ENCODE assay signal across 8 cellular contexts in genomic region chr2:231056453-231057416, GRCh38. TPM values are rescaled to one million over a fixed set of nuclear protein-coding genes. Genes with fewer than 3 reads are reported as not detected.
A peak's percentile ranks its signal among the peaks of the same experiment; 100 is the strongest.
DNase-seq lines count a peak whose midpoint lies in the region; ATAC-seq, FAIRE-seq and TF ChIP-seq lines count a peak whose summit lies in the region.

TSS of gene PSMD1 (plus strand) at chr2:231056867. CDS start at chr2:231057026, 159 bp downstream.

- H3K27me3 ChIP-seq in bronchial epithelial cell (ENCODE audit: control insufficient read depth, insufficient read depth, low read length): no peaks in the 10 kb centered on the region
- H3K27me3 ChIP-seq in smooth muscle cell (ENCODE audit: low read depth): no peaks in the 10 kb centered on the region

- no peaks in the 10 kb centered on the region for H3F3A ChIP-seq in smooth muscle cell (ENCODE audit: low read depth)

- peaks cover 19% of the 10 kb centered on the region for H3K4me1 ChIP-seq in smooth muscle cell (ENCODE audit: low read depth)

- H3K4me3 ChIP-seq in WI38 (ENCODE audit: low read depth, low read length): peak within 1 kb of the TSS; percentile 100
- peak within 1 kb of the TSS; percentile 97 for H3K4me3 ChIP-seq in bronchial epithelial cell (ENCODE audit: low read depth, low read length)
- H3K4me3 ChIP-seq in smooth muscle cell: peak within 1 kb of the TSS; percentile 86

- FAIRE-seq in bronchial epithelial cell (lab: Jason Lieb, UNC): no peak

- peak; percentile 56 for ATAC-seq in GM18873 (IDR thresholded peaks at IDR 0.05; ENCODE audit: low FRiP score, unreplicated experiment)
- peak; percentile 66 for ATAC-seq in HG03139 (IDR thresholded peaks at IDR 0.05; ENCODE audit: unreplicated experiment)

- no peaks in the 10 kb centered on the region for H3K9me3 ChIP-seq in smooth muscle cell (replicated peaks; ENCODE audit: low read depth)

- peaks cover 43% of the 10 kb centered on the region for H4K20me1 ChIP-seq in smooth muscle cell (ENCODE audit: low read depth)

- peak within 1 kb of the TSS; percentile 98 for H3K27ac ChIP-seq in smooth muscle cell (ENCODE audit: low read depth)

- TF ChIP-seq CTCF in WI38 (IDR thresholded peaks at IDR 0.05; ENCODE audit: low read depth, low read length) (peak; percentile 84), bronchial epithelial cell (IDR thresholded peaks at IDR 0.05; ENCODE audit: insufficient read depth, low read length, severe bottlenecking) (peak; percentile 95), smooth muscle cell (IDR thresholded peaks at IDR 0.05; ENCODE audit: borderline replicate concordance, insufficient read depth, poor library complexity, severe bottlenecking) (peak; percentile 90)

- peak within 1 kb of the TSS; percentile 75 for H2AFZ ChIP-seq in smooth muscle cell (ENCODE audit: low read depth)

- WGBS in smooth muscle cell (ENCODE audit: low lambda C conversion rate): under 1% methylated on average over 64 of the region's 73 CpGs

- peak within 1 kb of the TSS; percentile 96 for H3K4me2 ChIP-seq in smooth muscle cell

- H3K36me3 ChIP-seq in bronchial epithelial cell (ENCODE audit: control insufficient read depth, insufficient read depth, low read length) (peaks cover 3% of the 10 kb centered on the region), smooth muscle cell (ENCODE audit: low read depth) (no peaks in the 10 kb centered on the region)

- peaks cover 50% of the 10 kb centered on the region for H3K79me2 ChIP-seq in smooth muscle cell (ENCODE audit: low read depth)

- peak within 1 kb of the TSS; percentile 99 for H3K9ac ChIP-seq in smooth muscle cell (ENCODE audit: low read depth)

- DNase-seq in AG08396 (ENCODE audit: low spot score) (peak; percentile 95), NCI-H2227 treated with DMSO at 0.1 percent for 48 hours (lab: John Stamatoyannopoulos, UW) (peak; percentile 92), bronchial epithelial cell (ENCODE audit: low read depth) (peak; percentile 80), iPS-NIHi11 (ENCODE audit: low spot score) (peak; percentile 95), smooth muscle cell (lab: John Stamatoyannopoulos, UW; ENCODE audit: unreplicated experiment) (peak; percentile 92)

RNA-seq across cellular contexts. Expression of gene PSMD1, which starts in this region (rescaled TPM):
- 69.5 and 111 TPM in 2 replicates for total RNA-seq in bronchial epithelial cell
- 88.8 and 95.7 TPM in 2 replicates for total RNA-seq in smooth muscle cell
- 95.4 and 99.7 TPM in 2 replicates for polyA plus RNA-seq in smooth muscle cell

Comparison
In these comparisons a context has a peak if more than half of its experiments do, and no peak if none do; other contexts are left out.
1. Peak in every context shown above with its lines: DNase-seq, ATAC-seq, H3K4me3 ChIP-seq and H3K27ac ChIP-seq.